Comparison of ENCODE assay signal across 8 cellular contexts in genomic region chr13:29508130-29508873, GRCh38.
DNase-seq lines count a peak whose midpoint lies in the region; ATAC-seq, FAIRE-seq and TF ChIP-seq lines count a peak whose summit lies in the region.

No MANE protein-coding gene starts in this region.

- peak; percentile 28 for TF ChIP-seq CTCF in GM12801 (IDR thresholded peaks at IDR 0.05; ENCODE audit: extremely low read depth, insufficient read length)
- peak; percentile 93 for TF ChIP-seq CTCF in WI38 (IDR thresholded peaks at IDR 0.05; ENCODE audit: low read depth, low read length)
- TF ChIP-seq CTCF in breast epithelium (IDR thresholded peaks at IDR 0.05), result peak; percentile 74 to 95 (median 95)

- peak; percentile 58 for FAIRE-seq in islet of Langerhans (lab: Jason Lieb, UNC)

- H3K36me3 ChIP-seq in breast epithelium, result no peaks in the 10 kb centered on the region

- ATAC-seq in HG02610 (IDR thresholded peaks at IDR 0.05; ENCODE audit: unreplicated experiment) (peak; percentile 61), HG03457 (IDR thresholded peaks at IDR 0.05; ENCODE audit: unreplicated experiment) (no peak)

- TF ChIP-seq POLR2A in breast epithelium (IDR thresholded peaks at IDR 0.05), result no peak

- no peaks in the 10 kb centered on the region for H3K9me3 ChIP-seq in breast epithelium

- no peak overlapping the region for H3K27ac ChIP-seq in breast epithelium

- peaks cover 0 to 25% of the 10 kb centered on the region in 2 donors for H3K27me3 ChIP-seq in breast epithelium

- H3K4me3 ChIP-seq in WI38 (ENCODE audit: low read depth, low read length) (no peak overlapping the region), breast epithelium (no peak overlapping the region)

- DNase-seq in NCI-H2227 treated with DMSO at 0.1 percent for 48 hours (lab: John Stamatoyannopoulos, UW) (peak; percentile 50), breast epithelium (ENCODE audit: low spot score in 2 of 2) (peak; percentile 80 to 87)
- peak; percentile 29 to 65 for DNase-seq in stimulated activated CD4-positive, alpha-beta T cell treated with anti-CD3 and anti-CD28 coated beads, Interleukin-15, amount 100 ng/mL, for 48 hours (ENCODE audit: low read depth in 2 of 2)

- no peaks in the 10 kb centered on the region for H3K4me1 ChIP-seq in breast epithelium

- intact Hi-C loops in breast epithelium (cut with DNase I; ENCODE audit: low total_unique reads), result loop anchor here (5.0 kb wide), 1 partner anchor 1459 kb away; no protein-coding TSS in a partner anchor

Comparison
In these comparisons a context has a peak if more than half of its experiments do, and no peak if none do; other contexts are left out.
1. CTCF ChIP-seq: peak in every context shown above with its lines; median percentile 95 in breast epithelium; 93 in WI38; 28 in GM12801.